Comparison of ENCODE assay signal across 28 cellular contexts in the genomic region with DNA sequence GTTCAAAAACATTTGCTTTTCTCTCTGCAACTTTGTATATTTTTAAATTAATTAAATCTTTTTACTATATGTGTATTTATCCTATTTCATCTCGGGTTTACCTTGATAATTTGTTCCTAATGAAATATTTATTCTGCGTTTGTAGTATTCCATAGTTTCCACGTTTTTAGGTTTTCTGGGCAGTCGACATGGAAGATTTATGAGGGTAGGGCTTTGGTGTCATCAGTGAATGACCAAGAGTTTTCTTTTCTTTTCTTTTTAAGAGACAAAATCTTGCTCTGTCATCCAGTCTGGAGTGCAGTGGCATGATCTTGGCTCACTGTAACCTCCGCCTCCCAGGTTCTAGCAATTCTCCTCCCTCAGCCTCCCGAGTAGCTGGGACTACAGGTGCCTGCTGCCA.
"Had no signal": no experiment of that assay in that cellular context is flagged by ENCODE, and none has a peak within 500 bp of the region (broad histone marks: within the 10 kb centered on the region; RNA-seq: fewer than 3 reads in every experiment).

No MANE protein-coding gene starts in this region.

- H3K4me1 Mint-ChIP-seq: endodermal cell had no signal

- H3K27me3 Mint-ChIP-seq: effector memory CD8-positive, alpha-beta T cell had no signal

- H3K27me3 ChIP-seq: colonic mucosa, dorsolateral prefrontal cortex, esophagus muscularis mucosa, esophagus squamous epithelium, foreskin keratinocyte, gastrocnemius medialis, gastroesophageal sphincter, heart left ventricle, heart right ventricle had no signal

- H3K4me1 ChIP-seq: colonic mucosa, esophagus squamous epithelium, gastrocnemius medialis, gastroesophageal sphincter, heart right ventricle had no signal

- H3K9me3 ChIP-seq: colonic mucosa, esophagus muscularis mucosa, esophagus squamous epithelium, gastrocnemius medialis, gastroesophageal sphincter had no signal

- FAIRE-seq: colon, endometrium, endothelial cell of umbilical vein, frontal cortex had no signal

- H3K27ac ChIP-seq: colonic mucosa, coronary artery, dorsolateral prefrontal cortex, epithelial cell of prostate, esophagus muscularis mucosa, esophagus squamous epithelium, foreskin keratinocyte, gastrocnemius medialis, gastroesophageal sphincter, heart left ventricle, heart right ventricle had no signal

- H3K27ac Mint-ChIP-seq: dendritic cell treated with granulocyte-macrophage colony-stimulating factor and Interleukin-4, amounts not matched to agents 40 ng/mL and 50 ng/mL, for 4 days; effector memory CD8-positive, alpha-beta T cell; endodermal cell had no signal

- DNase-seq: colonic mucosa; cortex of kidney; dermis blood vessel endothelial cell; dorsolateral prefrontal cortex; effector CD4-positive, alpha-beta T cell; effector CD8-positive, alpha-beta T cell; effector memory CD4-positive, alpha-beta T cell; effector memory CD8-positive, alpha-beta T cell; endodermal cell; erythroblast; esophagus squamous epithelium; foreskin fibroblast; foreskin keratinocyte; foreskin melanocyte; gastrocnemius medialis; glutamatergic neuron; head of caudate nucleus; heart left ventricle; heart right ventricle had no signal

- H3K9me3 Mint-ChIP-seq: effector memory CD8-positive, alpha-beta T cell had no signal

- H3K4me3 Mint-ChIP-seq: dendritic cell treated with granulocyte-macrophage colony-stimulating factor and Interleukin-4, amounts not matched to agents 40 ng/mL and 50 ng/mL, for 4 days; effector memory CD8-positive, alpha-beta T cell; endodermal cell had no signal

- H3K36me3 ChIP-seq: colonic mucosa, esophagus muscularis mucosa, esophagus squamous epithelium, gastrocnemius medialis, gastroesophageal sphincter, heart left ventricle, heart right ventricle had no signal

- H3K4me3 ChIP-seq: colonic mucosa, coronary artery, dorsolateral prefrontal cortex, esophagus muscularis mucosa, esophagus squamous epithelium, gastrocnemius medialis, gastroesophageal sphincter, heart left ventricle, heart right ventricle had no signal

- ATAC-seq: effector memory CD8-positive, alpha-beta T cell; foreskin keratinocyte; gastrocnemius medialis; gastroesophageal sphincter; heart left ventricle; heart right ventricle had no signal
